In genomic region chr9:89439571-89439970, GRCh38 we compare ENCODE assay signal across 14 cellular contexts. TPM values are rescaled to one million over a fixed set of nuclear protein-coding genes. Genes with fewer than 3 reads are reported as not detected.
A peak's percentile ranks its signal among the peaks of the same experiment; 100 is the strongest.
DNase-seq lines count a peak whose midpoint lies in the region; ATAC-seq, FAIRE-seq and TF ChIP-seq lines count a peak whose summit lies in the region.
"Had no signal": no experiment of that assay in that cellular context is flagged by ENCODE, and none has a peak within 500 bp of the region (broad histone marks: within the 10 kb centered on the region; RNA-seq: fewer than 3 reads in every experiment).

No MANE protein-coding gene starts in this region.

- peak overlapping the region in 1 of 4 experiments; percentile 14; a peak in 1 of 7 replicates for H3K9ac ChIP-seq in H1 (replicated peaks in 1 of 4; ENCODE audit: extremely low read depth in 1 of 4, low read depth in 3 of 4, low read length in 3 of 4)

- no peak for ATAC-seq in stimulated activated naive CD8-positive, alpha-beta T cell treated with anti-CD3 and anti-CD28 coated beads, Interleukin-15, amount 100 ng/mL, for 72 hours
- ATAC-seq in GM18502 (IDR thresholded peaks at IDR 0.05; ENCODE audit: poor library complexity, unreplicated experiment): no peak
- ATAC-seq: esophagus mucosa had no signal

- 0 out of 2 replicates have a peak overlapping the region, but pooled peaks have one; percentile 69 for H2AK5ac ChIP-seq in H1 (ENCODE audit: low read depth, low read length)

- H3K9me3 ChIP-seq in H1 (ENCODE audit: insufficient read depth in 2 of 2, low read depth in 1 of 2, low read length in 1 of 2): no peaks in the 10 kb centered on the region

- no peak overlapping the region for H3K56ac ChIP-seq in H1 (replicated peaks; ENCODE audit: insufficient read length, low read depth, low read length)

- WGBS in H1 (ENCODE audit: extremely low coverage in 1 of 2, insufficient coverage in 1 of 2, insufficient read length in 1 of 2, insufficient replicate concordance in 2 of 2, low coverage in 1 of 2, low lambda C conversion rate in 2 of 2, missing lambda C conversion rate in 1 of 2), 2 experiments: 94% methylated on average over 10 of the region's 10 CpGs; no CpG with 5 or more reads in 1 of the 2 experiments

- H3K27ac Mint-ChIP-seq in activated T-cell treated with anti-CD3 and anti-CD28 coated beads, Interleukin-2, amount 50 U/mL, for 24 hours: peak overlapping the region; percentile 95
- peak overlapping the region in 1 of 2 donors; percentile 85 for H3K27ac Mint-ChIP-seq in stimulated activated naive CD8-positive, alpha-beta T cell treated with anti-CD3 and anti-CD28 coated beads, Interleukin-15, amount 100 ng/mL, for 72 hours

- no peak for FAIRE-seq in H1 (lab: Jason Lieb, UNC)

- no peaks in the 10 kb centered on the region for H3K27me3 ChIP-seq in H1 (replicated peaks in 1 of 4; ENCODE audit: control insufficient read depth in 3 of 4, extremely low read depth in 1 of 4, insufficient read depth in 3 of 4, low read length in 3 of 4)

- TF ChIP-seq RAD21 in H1 (IDR thresholded peaks at IDR 0.05 in 1 of 2, conservative IDR thresholded peaks at IDR 0.05 in 1 of 2; ENCODE audit: low read depth in 2 of 2, low read length in 2 of 2): no peak

- TF ChIP-seq EP300 in H1 (IDR thresholded peaks at IDR 0.05; ENCODE audit: borderline replicate concordance in 1 of 2, low read depth in 2 of 2, low read length in 2 of 2): no peak

- H4K20me1 ChIP-seq in H1 (replicated peaks in 1 of 2; ENCODE audit: control insufficient read depth in 1 of 2, insufficient read depth in 2 of 2, low read length in 2 of 2): peaks cover 4 to 8% of the 10 kb centered on the region in 2 experiments

- POLR2A ChIA-PET in H1 (lab: Charles Lee; ENCODE audit: partially characterized antibody): interaction anchor here (0.9 to 1.7 kb wide), 4 partner anchors 10 to 77 kb away, joined by 3 to 4 read pairs (median 4); no protein-coding TSS in a partner anchor

- no peak overlapping the region for H4K91ac ChIP-seq in H1 (replicated peaks; ENCODE audit: insufficient read length, low read length)

- H3K4me1 ChIP-seq in H1 (replicated peaks in 1 of 4; ENCODE audit: control insufficient read depth in 3 of 4, insufficient read depth in 4 of 4, low read length in 3 of 4): peaks cover 15 to 56% (median 28%) of the 10 kb centered on the region in 4 experiments

- H3K23me2 ChIP-seq in H1 (ENCODE audit: low read depth, low read length): no peaks in the 10 kb centered on the region

- H3K14ac ChIP-seq in H1 (ENCODE audit: insufficient read length): no peak overlapping the region

- TF ChIP-seq CTCF in NB4 (IDR thresholded peaks at IDR 0.05; ENCODE audit: low read depth, low read length) (no peak), H1 (IDR thresholded peaks at IDR 0.05; ENCODE audit: control extremely low read depth in 1 of 3, insufficient read depth in 1 of 3, low read depth in 1 of 3, low read length in 3 of 3) (no peak)

- no peaks in the 10 kb centered on the region for H3K9me3 Mint-ChIP-seq in activated T-cell treated with anti-CD3 and anti-CD28 coated beads, Interleukin-2, amount 50 U/mL, for 24 hours
- H3K9me3 Mint-ChIP-seq in stimulated activated naive CD8-positive, alpha-beta T cell treated with anti-CD3 and anti-CD28 coated beads, Interleukin-15, amount 100 ng/mL, for 72 hours: no peaks in the 10 kb centered on the region

- TF ChIP-seq POLR2A in NB4 (IDR thresholded peaks at IDR 0.05; ENCODE audit: extremely low read depth, insufficient read length) (no peak), H1 (IDR thresholded peaks at IDR 0.05; ENCODE audit: control extremely low read depth in 1 of 2, low read depth in 2 of 2, low read length in 2 of 2) (no peak)

- no peaks in the 10 kb centered on the region for H3K27me3 Mint-ChIP-seq in activated T-cell treated with anti-CD3 and anti-CD28 coated beads, Interleukin-2, amount 50 U/mL, for 24 hours
- no peaks in the 10 kb centered on the region for H3K27me3 Mint-ChIP-seq in stimulated activated naive CD8-positive, alpha-beta T cell treated with anti-CD3 and anti-CD28 coated beads, Interleukin-15, amount 100 ng/mL, for 72 hours

- H2BK12ac ChIP-seq in H1 (ENCODE audit: low read depth, low read length): no peak overlapping the region; the same call in 1 of the 2 replicates

- no peak overlapping the region for H3K4ac ChIP-seq in H1 (replicated peaks; ENCODE audit: insufficient read length, low read depth, low read length)

- H4K8ac ChIP-seq in H1 (ENCODE audit: extremely low read depth, insufficient read depth, low read length): no peak overlapping the region

- no peak for DNase-seq in activated T-cell treated with anti-CD3 and anti-CD28 coated beads, Interleukin-2, amount 50 U/mL, for 24 hours
- DNase-seq in activated T-cell treated with anti-CD3 and anti-CD28 coated beads for 4 hours (no peak), NB4 (ENCODE audit: low read depth) (no peak), H1 (ENCODE audit: low read depth in 1 of 2, low spot score in 2 of 2) (no peak), NCI-H187 treated with DMSO at 0.1 percent for 48 hours (lab: John Stamatoyannopoulos, UW) (no peak), HCEC 1CT (no peak)
- no peak for DNase-seq in stimulated activated naive CD8-positive, alpha-beta T cell treated with anti-CD3 and anti-CD28 coated beads, Interleukin-15, amount 100 ng/mL, for 72 hours
- DNase-seq: mesendoderm; NCI-H1417; NCI-H526 treated with DMSO at 0.1 percent for 48 hours; Right ventricle myocardium superior; stimulated activated CD4-positive, alpha-beta T cell treated with anti-CD3 and anti-CD28 coated beads, Interleukin-15, amount 100 ng/mL, for 24 hours had no signal

- H3K27ac ChIP-seq in H1 (ENCODE audit: low read depth, low read length): no peak overlapping the region

- H2AFZ ChIP-seq in H1 (ENCODE audit: low read length): no peak overlapping the region

- H3K4me3 ChIP-seq in NB4 (ENCODE audit: low read depth, low read length) (peak overlapping the region; percentile 13), H1 (ENCODE audit: extremely low read depth in 1 of 4, insufficient read depth in 2 of 4, low read depth in 3 of 4, low read length in 4 of 4) (no peak overlapping the region)

- H2BK20ac ChIP-seq in H1 (ENCODE audit: low read length): no peak overlapping the region

- H3K4me2 ChIP-seq in H1 (ENCODE audit: insufficient read depth in 1 of 2, low read depth in 2 of 2, low read length in 2 of 2): no peak overlapping the region

- CTCF ChIA-PET in H1 (lab: Charles Lee; ENCODE audit: partially characterized antibody): interaction anchor here (0.7 to 6.3 kb wide), 5 partner anchors 10 to 124 kb away, joined by 3 to 45 read pairs (median 4); no protein-coding TSS in a partner anchor

- H3K18ac ChIP-seq in H1 (ENCODE audit: extremely low read depth, low read length): no peak overlapping the region

- H2BK15ac ChIP-seq in H1 (ENCODE audit: low read length): no peak overlapping the region

- H3K23ac ChIP-seq in H1 (ENCODE audit: insufficient read length): no peak overlapping the region

- no peaks in the 10 kb centered on the region; a peak in 1 of 8 replicates for H3K36me3 ChIP-seq in H1 (ENCODE audit: control insufficient read depth in 2 of 4, insufficient read depth in 4 of 4, low read length in 3 of 4)

- H3K4me3 Mint-ChIP-seq in activated T-cell treated with anti-CD3 and anti-CD28 coated beads, Interleukin-2, amount 50 U/mL, for 24 hours: peak overlapping the region; percentile 56
- peak overlapping the region; percentile 51 to 71 for H3K4me3 Mint-ChIP-seq in stimulated activated naive CD8-positive, alpha-beta T cell treated with anti-CD3 and anti-CD28 coated beads, Interleukin-15, amount 100 ng/mL, for 72 hours

- no peak overlapping the region for H2BK120ac ChIP-seq in H1 (replicated peaks; ENCODE audit: low read depth, low read length)

- H3K79me1 ChIP-seq in H1 (ENCODE audit: low read depth, low read length): peaks cover 24% of the 10 kb centered on the region

- peaks cover 0 to 64% of the 10 kb centered on the region in 2 experiments; a peak in 1 of 4 replicates for H3K79me2 ChIP-seq in H1 (ENCODE audit: control insufficient read depth in 1 of 2, insufficient read depth in 2 of 2, low read length in 2 of 2)

- H3K36me3 Mint-ChIP-seq in activated T-cell treated with anti-CD3 and anti-CD28 coated beads, Interleukin-2, amount 50 U/mL, for 24 hours (ENCODE audit: low read depth): peaks cover 97% of the 10 kb centered on the region

- no peak overlapping the region for H2BK5ac ChIP-seq in H1 (ENCODE audit: low read depth, low read length)

- H3K4me1 Mint-ChIP-seq in activated T-cell treated with anti-CD3 and anti-CD28 coated beads, Interleukin-2, amount 50 U/mL, for 24 hours (ENCODE audit: low read depth): peaks cover 94% of the 10 kb centered on the region
- peaks cover 98% of the 10 kb centered on the region for H3K4me1 Mint-ChIP-seq in stimulated activated naive CD8-positive, alpha-beta T cell treated with anti-CD3 and anti-CD28 coated beads, Interleukin-15, amount 100 ng/mL, for 72 hours

- no peak overlapping the region for H4K5ac ChIP-seq in H1 (ENCODE audit: insufficient read length, low read depth, low read length)

TF ChIP-seq in H1, 55 proteins besides CTCF, POLR2A, EP300 and RAD21 (continues in another document):
- TF ChIP-seq SAP30 (IDR thresholded peaks at IDR 0.05; ENCODE audit: insufficient read depth, insufficient replicate concordance, low read length): no peak
- no peak for TF ChIP-seq GABPA (IDR thresholded peaks at IDR 0.05; ENCODE audit: borderline replicate concordance, insufficient read depth, low read length)
- TF ChIP-seq NANOG (IDR thresholded peaks at IDR 0.05; ENCODE audit: insufficient read depth, low read depth, low read length, poor library complexity, severe bottlenecking): no peak
- TF ChIP-seq SP4 (IDR thresholded peaks at IDR 0.05; ENCODE audit: low read length): no peak
- TF ChIP-seq ASH2L (IDR thresholded peaks at IDR 0.05; ENCODE audit: low read length): no peak
- no peak for TF ChIP-seq MAX (IDR thresholded peaks at IDR 0.05)
- TF ChIP-seq SIRT6 (IDR thresholded peaks at IDR 0.05; ENCODE audit: low read length): no peak
- TF ChIP-seq MAFK (IDR thresholded peaks at IDR 0.05; ENCODE audit: low read depth, low read length): no peak
- no peak for TF ChIP-seq SRF (IDR thresholded peaks at IDR 0.05; ENCODE audit: low read depth, low read length)
- no peak for TF ChIP-seq CHD1 (IDR thresholded peaks at IDR 0.05; ENCODE audit: low read depth, low read length)

RNA-seq across cellular contexts. Expression of gene SEMA4D, which starts 58.3 kb away (rescaled TPM):
- 63.1 and 70.4 TPM in 2 replicates for total RNA-seq in H1 (2021; fragmentation: NEBNext Ultra II Directional; extraction: Animal tissue kit (Norgen Biotek cat#: 25700))
- polyA plus RNA-seq in H1 (2011; rRNA removed): 21.0 and 34.3 TPM in 2 replicates
- 22.5 TPM for polyA plus RNA-seq in H1 (2011; cell fraction: cytosol; rRNA removed)
- polyA plus RNA-seq in H1 (2011; cell fraction: nucleus; rRNA removed): 77.9 TPM
- polyA plus RNA-seq in H1 (2012, experiment 1 of 2): 37.1 to 43.6 TPM (median 42.0 TPM) in 4 replicates
- 17.8 TPM for polyA plus RNA-seq in H1 (2012, experiment 2 of 2)
- 49.6 TPM for polyA plus RNA-seq in H1 (2013, experiment 1 of 2)
- 47.0 TPM for polyA plus RNA-seq in H1 (2013, experiment 2 of 2)
- 28.5 and 31.1 TPM in 2 replicates for polyA minus RNA-seq in H1 (2011; rRNA and poly(A)+ RNA removed)
- polyA minus RNA-seq in H1 (2011; cell fraction: cytosol; rRNA and poly(A)+ RNA removed): 39.3 TPM
- 60.8 TPM for polyA minus RNA-seq in H1 (2011; cell fraction: nucleus; rRNA and poly(A)+ RNA removed)
